Comparison of ENCODE assay signal across 13 cellular contexts in the genomic region with DNA sequence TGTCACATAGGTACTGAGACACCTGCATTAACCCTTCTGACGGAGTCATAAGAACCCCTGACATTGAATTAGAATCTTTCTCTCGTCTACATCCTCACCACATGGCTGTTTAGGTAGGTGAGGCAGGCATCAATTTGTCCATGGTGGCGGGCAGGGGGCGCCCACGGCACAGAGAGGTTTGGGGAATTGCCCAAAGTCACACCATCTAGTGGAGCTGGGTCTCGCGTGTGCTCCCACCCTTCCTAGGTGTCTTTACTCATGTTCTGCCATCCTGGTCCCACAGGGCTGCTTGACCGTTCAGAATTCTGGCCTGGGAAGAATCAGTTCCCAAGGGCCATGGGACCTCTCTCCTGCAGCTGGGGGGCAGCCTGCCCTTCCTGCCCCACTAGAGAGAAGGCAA. TPM values are rescaled to one million over a fixed set of nuclear protein-coding genes. Genes with fewer than 3 reads are reported as not detected.
A peak's percentile ranks its signal among the peaks of the same experiment; 100 is the strongest.
DNase-seq lines count a peak whose midpoint lies in the region; ATAC-seq and TF ChIP-seq lines count a peak whose summit lies in the region.
"Had no signal": no experiment of that assay in that cellular context is flagged by ENCODE, and none has a peak within 500 bp of the region (broad histone marks: within the 10 kb centered on the region; RNA-seq: fewer than 3 reads in every experiment).

No MANE protein-coding gene starts in this region.

- H3K9me3 ChIP-seq in gastrocnemius medialis = no peaks in the 10 kb centered on the region

- ATAC-seq in gastrocnemius medialis = no peak
- ATAC-seq in HG03460 (IDR thresholded peaks at IDR 0.05; ENCODE audit: unreplicated experiment) = no peak
- ATAC-seq: left ventricle myocardium superior; Right ventricle myocardium inferior; stimulated activated memory B cell treated with anti-CD40 and anti-IgM and Interleukin-4, amounts not matched to agents 10 μg/mL and 1 μg/mL and 100 μg/mL, for 72 hours had no signal

- H3K27me3 ChIP-seq in gastrocnemius medialis = no peaks in the 10 kb centered on the region
- H3K27me3 ChIP-seq: dorsolateral prefrontal cortex had no signal

- no peak for TF ChIP-seq CTCF in gastrocnemius medialis (IDR thresholded peaks at IDR 0.05 in 4 of 5, conservative IDR thresholded peaks at IDR 0.05 in 1 of 5)

- intact Hi-C loops in gastrocnemius medialis (cut with DNase I; ENCODE audit: low total_unique reads) = no loop called here

- in situ Hi-C loops in SK-MEL-5 (cut with HindIII; ENCODE audit: low pct_unique_long_range_greater_than_20kb, low sequenced_read_pairs) (loop anchor here (25.0 kb wide), 1 partner anchor 98 kb away; no protein-coding TSS in a partner anchor), gastrocnemius medialis (cut with MboI; ENCODE audit: low sequenced_read_pairs in 4 of 4) (no loop called here)

- H3K4me3 ChIP-seq in gastrocnemius medialis = no peak overlapping the region
- H3K4me3 ChIP-seq: dorsolateral prefrontal cortex had no signal

- H3K4me1 ChIP-seq in gastrocnemius medialis = peaks cover 9% of the 10 kb centered on the region in 2 donors

- DNase-seq in NCI-H1694 treated with DMSO at 0.1 percent for 48 hours (lab: John Stamatoyannopoulos, UW) (peak; percentile 15), NCI-H1694 (lab: John Stamatoyannopoulos, UW) (no peak), SK-MEL-5 (ENCODE audit: low read depth, low spot score) (peak; percentile 57), gastrocnemius medialis (no peak), NCI-H2029 (lab: John Stamatoyannopoulos, UW) (no peak)
- DNase-seq: dorsolateral prefrontal cortex, left ventricle myocardium superior, nucleus accumbens had no signal

- peak overlapping the region in 3 of 4 donors; percentile 15 to 67 (median 59) for H3K27ac ChIP-seq in gastrocnemius medialis

- no peaks in the 10 kb centered on the region for H3K36me3 ChIP-seq in gastrocnemius medialis

- TF ChIP-seq POLR2A in gastrocnemius medialis (IDR thresholded peaks at IDR 0.05) = no peak

RNA-seq across cellular contexts. Expression of gene DLL4, which starts 14.7 kb away (rescaled TPM):
- 0.56 and 0.92 TPM in 2 replicates for total RNA-seq in SK-MEL-5 (2014; rRNA removed; shearing (Covaris generic))
- 0.70 and 0.98 TPM in 2 replicates for polyA plus RNA-seq in SK-MEL-5 (2015; cell fraction: cytosol; rRNA removed)
- 1.1 and 1.2 TPM in 2 replicates for polyA plus RNA-seq in SK-MEL-5 (2015; cell fraction: nucleus; rRNA removed)
- 10 to 100 TPM in 2 of 4 donors, 1 to 10 TPM in 2; 5.9 to 15.7 (median 8.9) TPM for total RNA-seq in gastrocnemius medialis
- total RNA-seq: A172, MCF 10A had no signal

RNA-seq across cellular contexts. Expression of gene VPS18, which starts 20.2 kb away (rescaled TPM):
- total RNA-seq in SK-MEL-5 (2014; rRNA removed; shearing (Covaris generic)) = 85.6 and 88.6 TPM in 2 replicates
- 52.0 and 53.3 TPM in 2 replicates for polyA plus RNA-seq in SK-MEL-5 (2015; cell fraction: cytosol; rRNA removed)
- 23.0 and 23.6 TPM in 2 replicates for polyA plus RNA-seq in SK-MEL-5 (2015; cell fraction: nucleus; rRNA removed)
- total RNA-seq in gastrocnemius medialis = 10 to 100 TPM; 18.5 to 26.1 (median 19.3) TPM

RNA-seq across cellular contexts. Expression of gene CHAC1, which starts 38.8 kb away (rescaled TPM):
- total RNA-seq in SK-MEL-5 (2014; rRNA removed; shearing (Covaris generic)) = 77.3 and 91.0 TPM in 2 replicates
- 181 and 202 TPM in 2 replicates for polyA plus RNA-seq in SK-MEL-5 (2015; cell fraction: cytosol; rRNA removed)
- 61.9 and 86.2 TPM in 2 replicates for polyA plus RNA-seq in SK-MEL-5 (2015; cell fraction: nucleus; rRNA removed)
- 100 to 1,000 TPM in 3 of 4 donors, 10 to 100 TPM in 1; 93.4 to 320 (median 139) TPM for total RNA-seq in gastrocnemius medialis

RNA-seq across cellular contexts. Expression of gene RHOV, which starts 40.5 kb away (rescaled TPM):
- total RNA-seq in SK-MEL-5 (2014; rRNA removed; shearing (Covaris generic)) = 0.32 and 0.82 TPM in 2 replicates
- 0.14 and 0.24 TPM in 2 replicates for polyA plus RNA-seq in SK-MEL-5 (2015; cell fraction: cytosol; rRNA removed)
- 0.42 TPM in 1 of 2 replicates, not detected in the other for polyA plus RNA-seq in SK-MEL-5 (2015; cell fraction: nucleus; rRNA removed)
- total RNA-seq in gastrocnemius medialis = not detected
- total RNA-seq: left ventricle myocardium superior, Right ventricle myocardium inferior had no signal

Comparison
In these comparisons a context has a peak if more than half of its experiments do, and no peak if none do; other contexts are left out.
1. DNase-seq: peak in NCI-H1694 treated with DMSO at 0.1 percent for 48 hours (single experiment) and SK-MEL-5 (single experiment); none in NCI-H1694 (single experiment), gastrocnemius medialis (0 of 2) and NCI-H2029 (single experiment).